ENCODE assay signal across 8 cellular contexts in genomic region chr12:53344824-53345485, GRCh38. TPM values are rescaled to one million over a fixed set of nuclear protein-coding genes. Genes with fewer than 3 reads are reported as not detected.
DNase-seq lines count a peak whose midpoint lies in the region; ATAC-seq and TF ChIP-seq lines count a peak whose summit lies in the region.

No MANE protein-coding gene starts in this region.

- H3K4me1 ChIP-seq in prostate gland (replicated peaks), result no peaks in the 10 kb centered on the region
- H3K4me1 ChIP-seq in urinary bladder (ENCODE audit: insufficient read depth), result no peaks in the 10 kb centered on the region

- H3K36me3 ChIP-seq in prostate gland, result no peaks in the 10 kb centered on the region
- H3K36me3 ChIP-seq in urinary bladder (ENCODE audit: insufficient read depth), result no peaks in the 10 kb centered on the region

- peaks cover 0 to 3% of the 10 kb centered on the region in 2 donors for H3K27me3 Mint-ChIP-seq in T-cell

- TF ChIP-seq CTCF in AG09319 (IDR thresholded peaks at IDR 0.05; ENCODE audit: low read depth, low read length), result peak; percentile 64
- TF ChIP-seq CTCF in prostate gland (IDR thresholded peaks at IDR 0.05), result peak; percentile 37 to 77 (median 70)

- CTCF ChIA-PET in T-cell (lab: Charles Lee), result interaction anchor here (0.5 to 2.7 kb wide), 17 partner anchors 8 to 307 kb away, joined by 3 to 26 read pairs (median 5); partner anchors contain the start of genes AAAS (in 2 of the 2), ESPL1 (in 1 of the 2), PFDN5 (in 1 of the 2) and SP1 (in 1 of the 2)

- H3K4me1 Mint-ChIP-seq in T-cell, result peaks cover 19 to 21% (median 20%) of the 10 kb centered on the region in 3 donors

- no peaks in the 10 kb centered on the region for H3K36me3 Mint-ChIP-seq in T-cell

- H3K9me3 ChIP-seq in prostate gland, result no peaks in the 10 kb centered on the region

- peak overlapping the region; percentile 91 to 97 (median 91) for H3K4me3 Mint-ChIP-seq in T-cell

- under 1% methylated on average over 17 of the region's 50 CpGs for WGBS in prostate gland
- WGBS in urinary bladder, result under 1% methylated on average over 50 of the region's 50 CpGs

- peak; percentile 35 for TF ChIP-seq POLR2A in prostate gland (IDR thresholded peaks at IDR 0.05)

- H3K4me3 ChIP-seq in prostate gland (peak overlapping the region; percentile 45 to 63), urinary bladder (ENCODE audit: low read depth, low read length) (peak overlapping the region; percentile 49)

- peak overlapping the region; percentile 73 to 78 for H3K27ac ChIP-seq in prostate gland
- peak overlapping the region; percentile 11 for H3K27ac ChIP-seq in urinary bladder (ENCODE audit: low read depth)

- intact Hi-C loops in left ventricle myocardium superior (cut with micrococcal nuclease), result no loop called here
- intact Hi-C loops in prostate gland (cut with DNase I), result loop anchor here (1.0 kb wide), 1 partner anchor 21 kb away; no protein-coding TSS in a partner anchor

- ATAC-seq in T-cell (replicated peaks in 1 of 4), result peak; percentile 74 to 84 (median 84)
- peak; percentile 95 for ATAC-seq in left ventricle myocardium superior

- DNase-seq in AG09319 (ENCODE audit: extremely low read depth, low read depth) (no peak), GM19240 (ENCODE audit: insufficient read length, low spot score) (peak; percentile 73), LHCN-M2 (ENCODE audit: low read depth) (peak; percentile 74), T-cell (peak; percentile 27 to 74 (median 56)), amniotic stem cell (lab: John Stamatoyannopoulos, UW) (peak; percentile 50), left ventricle myocardium superior (peak; percentile 85), prostate gland (ENCODE audit: low spot score) (peak; percentile 58)

- POLR2A ChIA-PET in T-cell (lab: Charles Lee), result interaction anchor here (0.5 to 1.0 kb wide), 3 partner anchors 12 to 35 kb away, joined by 3 to 5 read pairs (median 5); partner anchors contain the start of gene SP1 (in 1 of the 2)

- H3K9me3 Mint-ChIP-seq in T-cell, result no peaks in the 10 kb centered on the region

- H3K27ac Mint-ChIP-seq in T-cell, result peak overlapping the region; percentile 87 to 92

- no peaks in the 10 kb centered on the region for H3K27me3 ChIP-seq in prostate gland (replicated peaks; ENCODE audit: insufficient read depth)

RNA-seq across cellular contexts. Expression of gene SP7, which starts 8.8 kb away (rescaled TPM):
- not detected in 2 replicates for total RNA-seq in LHCN-M2 (2014; rRNA removed)
- polyA plus RNA-seq in LHCN-M2 (2012), result not detected
- total RNA-seq in T-cell, result under 1 TPM in 1 of 5 donors, not detected in 4; 0.12 TPM
- not detected for total RNA-seq in left ventricle myocardium superior
- not detected for total RNA-seq in prostate gland
- total RNA-seq in urinary bladder, result not detected
- not detected for polyA plus RNA-seq in urinary bladder

RNA-seq across cellular contexts. Expression of gene AAAS, which starts 23.5 kb away (rescaled TPM):
- total RNA-seq in LHCN-M2 (2014; rRNA removed) (64.6 and 71.2 TPM in 2 replicates), T-cell (10 to 100 TPM; 39.3 to 74.6 (median 66.2) TPM), left ventricle myocardium superior (39.4 TPM), prostate gland (10 to 100 TPM; 50.7 to 79.3 TPM), urinary bladder (33.3 TPM)
- polyA plus RNA-seq in LHCN-M2 (2012), result 34.3 TPM
- polyA plus RNA-seq in urinary bladder, result 45.4 TPM

RNA-seq across cellular contexts. Expression of gene SP1, which starts 35.0 kb away (rescaled TPM):
- total RNA-seq in LHCN-M2 (2014; rRNA removed), result 26.5 and 37.1 TPM in 2 replicates
- polyA plus RNA-seq in LHCN-M2 (2012), result 12.5 TPM
- 100 to 1,000 TPM in 2 of 5 donors, 10 to 100 TPM in 3; 72.7 to 109 (median 96.6) TPM for total RNA-seq in T-cell
- total RNA-seq in left ventricle myocardium superior, result 30.1 TPM
- 10 to 100 TPM; 60.1 to 84.5 TPM for total RNA-seq in prostate gland
- total RNA-seq in urinary bladder, result 60.5 TPM
- 32.4 TPM for polyA plus RNA-seq in urinary bladder

RNA-seq across cellular contexts. Expression of gene MYG1, which starts 45.5 kb away (rescaled TPM):
- total RNA-seq in LHCN-M2 (2014; rRNA removed), result 53.1 and 55.0 TPM in 2 replicates
- polyA plus RNA-seq in LHCN-M2 (2012), result 83.9 TPM
- total RNA-seq in T-cell, result 10 to 100 TPM; 34.0 to 68.4 (median 63.9) TPM
- 42.5 TPM for total RNA-seq in left ventricle myocardium superior
- total RNA-seq in prostate gland, result 10 to 100 TPM; 48.1 to 75.4 TPM
- 17.9 TPM for total RNA-seq in urinary bladder
- 66.3 TPM for polyA plus RNA-seq in urinary bladder

RNA-seq across cellular contexts. Expression of gene PFDN5, which starts 49.6 kb away (rescaled TPM):
- total RNA-seq in LHCN-M2 (2014; rRNA removed) (254 and 270 TPM in 2 replicates), T-cell (100 to 1,000 TPM; 591 to 643 (median 612) TPM), left ventricle myocardium superior (374 TPM), prostate gland (100 to 1,000 TPM; 552 to 673 TPM), urinary bladder (432 TPM)
- polyA plus RNA-seq in LHCN-M2 (2012), result 823 TPM
- 812 TPM for polyA plus RNA-seq in urinary bladder
